In the genomic region with DNA sequence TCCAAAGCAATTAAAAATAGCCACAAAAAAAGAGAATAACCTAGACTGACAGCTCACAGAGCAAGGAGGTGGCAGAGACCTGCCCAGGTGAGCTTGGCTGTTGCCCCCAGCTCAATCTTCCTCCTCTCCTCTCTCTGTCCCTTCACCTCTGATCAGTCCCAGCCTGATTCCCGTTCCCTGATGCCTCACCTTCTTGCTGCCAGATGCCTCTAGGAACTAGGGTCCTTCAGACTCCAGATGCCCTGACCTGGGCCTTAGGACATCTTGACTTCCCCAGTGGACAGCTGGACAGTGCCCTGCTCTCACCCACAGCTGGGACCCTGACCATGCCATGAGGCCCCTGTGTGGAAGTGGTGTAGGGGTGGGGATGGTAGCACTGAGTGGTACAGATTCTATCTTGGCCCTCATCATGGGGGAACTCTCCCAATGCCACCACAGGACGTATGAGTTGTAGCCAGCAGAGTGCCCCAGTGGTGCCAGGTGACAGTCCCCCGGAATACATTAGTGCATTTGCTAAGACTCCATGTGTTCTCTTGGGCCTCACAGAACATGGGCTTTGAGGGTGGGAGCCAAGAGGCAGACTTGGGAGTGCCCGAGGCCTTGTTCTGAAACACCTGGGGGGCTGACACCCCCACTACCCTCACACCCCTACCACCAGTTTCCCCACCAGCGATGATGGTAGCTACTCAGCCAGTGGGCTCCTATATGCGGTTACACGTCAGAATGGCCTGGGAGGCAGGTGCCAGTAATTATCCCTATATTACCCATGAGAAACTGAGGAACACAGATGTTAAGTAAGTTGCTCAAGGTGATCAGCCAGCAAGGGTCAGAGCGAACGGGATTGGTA, we compare ENCODE assay signal across 11 cellular contexts. TPM values are rescaled to one million over a fixed set of nuclear protein-coding genes. Genes with fewer than 3 reads are reported as not detected.
DNase-seq lines count a peak whose midpoint lies in the region; ATAC-seq and TF ChIP-seq lines count a peak whose summit lies in the region.
"Had no signal": no experiment of that assay in that cellular context is flagged by ENCODE, and none has a peak within 500 bp of the region (broad histone marks: within the 10 kb centered on the region; RNA-seq: fewer than 3 reads in every experiment).

No MANE protein-coding gene starts in this region.

- TF ChIP-seq POLR2A in gastroesophageal sphincter (IDR thresholded peaks at IDR 0.05), result peak in 1 of 2 donors; percentile 37

- peaks cover 0 to 91% (median 48%) of the 10 kb centered on the region in 3 donors for H3K4me1 ChIP-seq in gastroesophageal sphincter
- peaks cover 7% of the 10 kb centered on the region for H3K4me1 ChIP-seq in parathyroid adenoma
- H3K4me1 ChIP-seq in aorta (ENCODE audit: control insufficient read depth in 1 of 2, insufficient read depth in 2 of 2, low read length in 2 of 2), result peaks cover 0 to 3% of the 10 kb centered on the region in 2 donors
- peaks cover 49% of the 10 kb centered on the region for H3K4me1 ChIP-seq in HAP-1

- peak overlapping the region; percentile 7 for H3K4me2 ChIP-seq in parathyroid adenoma (ENCODE audit: low read length)

- in situ Hi-C loops in HAP-1 (cut with MboI; ENCODE audit: low sequenced_read_pairs), result no loop called here

- no peak for TF ChIP-seq EP300 in gastroesophageal sphincter (IDR thresholded peaks at IDR 0.05)

- H3K27me3 ChIP-seq in gastroesophageal sphincter (no peaks in the 10 kb centered on the region), parathyroid adenoma (ENCODE audit: control insufficient read depth, insufficient read depth, low read length) (no peaks in the 10 kb centered on the region), aorta (ENCODE audit: control insufficient read depth in 1 of 2, insufficient read depth in 2 of 2, low read length in 1 of 2) (no peaks in the 10 kb centered on the region), HAP-1 (ENCODE audit: low read depth) (no peaks in the 10 kb centered on the region)

- no peak overlapping the region for H2AFZ ChIP-seq in parathyroid adenoma

- H3K4me3 ChIP-seq in gastroesophageal sphincter, result peak overlapping the region; percentile 65 to 67
- no peak overlapping the region for H3K4me3 ChIP-seq in parathyroid adenoma (ENCODE audit: low read depth, low read length)
- peak overlapping the region; percentile 81 to 94 for H3K4me3 ChIP-seq in aorta (ENCODE audit: low read length in 2 of 2)
- no peak overlapping the region for H3K4me3 ChIP-seq in HAP-1

- peaks cover 0 to 36% of the 10 kb centered on the region in 2 donors for H3K36me3 ChIP-seq in gastroesophageal sphincter
- no peaks in the 10 kb centered on the region for H3K36me3 ChIP-seq in parathyroid adenoma (ENCODE audit: control insufficient read depth, insufficient read depth, low read length)
- peaks cover 0 to 1% of the 10 kb centered on the region in 2 donors for H3K36me3 ChIP-seq in aorta (ENCODE audit: control insufficient read depth in 1 of 2, insufficient read depth in 2 of 2, low read length in 1 of 2)
- H3K36me3 ChIP-seq in HAP-1 (replicated peaks), result no peaks in the 10 kb centered on the region

- H3K27ac ChIP-seq in gastroesophageal sphincter, result peak overlapping the region; percentile 90 to 94 (median 92)
- no peak overlapping the region for H3K27ac ChIP-seq in parathyroid adenoma
- peak overlapping the region in 1 of 2 donors; percentile 93 for H3K27ac ChIP-seq in aorta (ENCODE audit: low read depth in 1 of 2, low read length in 2 of 2)

- H3K79me2 ChIP-seq in parathyroid adenoma, result peaks cover 5% of the 10 kb centered on the region

- no peak for TF ChIP-seq CTCF in gastroesophageal sphincter (IDR thresholded peaks at IDR 0.05)
- TF ChIP-seq CTCF in parathyroid adenoma (IDR thresholded peaks at IDR 0.05), result no peak

- H3K9me3 ChIP-seq in gastroesophageal sphincter, result no peaks in the 10 kb centered on the region
- no peaks in the 10 kb centered on the region for H3K9me3 ChIP-seq in parathyroid adenoma (ENCODE audit: control insufficient read depth, low read length)
- no peaks in the 10 kb centered on the region for H3K9me3 ChIP-seq in aorta (ENCODE audit: control insufficient read depth, low read length)
- H3K9me3 ChIP-seq in HAP-1, result no peaks in the 10 kb centered on the region

- H3K9ac ChIP-seq in parathyroid adenoma, result no peak overlapping the region

- 60 to 65% methylated on average over 2 of the region's 9 CpGs for WGBS in gastroesophageal sphincter (ENCODE audit: low coverage in 1 of 2), 2 donors
- 16 to 23% methylated on average over 9 of the region's 9 CpGs for WGBS in aorta, 2 donors

- peak; percentile 18 for DNase-seq in Right ventricle myocardium inferior (ENCODE audit: missing footprints)
- no peak for DNase-seq in left cardiac atrium
- peak in 1 of 2 donors; percentile 55 for DNase-seq in aorta
- DNase-seq in HAP-1 (ENCODE audit: low spot score in 2 of 2), result no peak
- no peak for DNase-seq in HUDEP-2 (lab: John Stamatoyannopoulos, UW; ENCODE audit: unreplicated experiment in 76 of 76)
- DNase-seq in NCI-H1417 treated with DMSO at 0.1 percent for 48 hours (lab: John Stamatoyannopoulos, UW), result no peak
- DNase-seq: activated naive CD4-positive, alpha-beta T cell treated with anti-CD3 and anti-CD28 coated beads for 36 hours; Kasumi-1; naive thymus-derived CD4-positive, alpha-beta T cell had no signal

- intact Hi-C loops in Right ventricle myocardium inferior (cut with DNase I) (loop anchor here (2.0 to 10.0 kb wide), 4 partner anchors 16 to 1292 kb away; no protein-coding TSS in a partner anchor), left cardiac atrium (cut with DNase I) (loop anchor here in 1 of 2 donors (10.0 kb wide), 1 partner anchor 102 kb away; no protein-coding TSS in a partner anchor), aorta (cut with DNase I) (loop anchor here in 1 of 2 donors (10.0 kb wide), 1 partner anchor 102 kb away; no protein-coding TSS in a partner anchor)

- ATAC-seq in Right ventricle myocardium inferior, result no peak
- ATAC-seq in left cardiac atrium, result no peak
- ATAC-seq in gastroesophageal sphincter, result no peak
- no peak for ATAC-seq in aorta (ENCODE audit: low FRiP score)
- ATAC-seq: naive thymus-derived CD4-positive, alpha-beta T cell had no signal

RNA-seq across cellular contexts. Expression of a gene that starts 2.0 kb away (rescaled TPM):
- total RNA-seq in Right ventricle myocardium inferior (33.0 TPM), left cardiac atrium (10 to 100 TPM; 36.7 to 49.2 TPM), gastroesophageal sphincter (100 to 1,000 TPM in 2 of 4 donors, 10 to 100 TPM in 2; 48.3 to 428 (median 103) TPM), aorta (100 to 1,000 TPM in 1 of 2 donors, 10 to 100 TPM in 1; 84.2 to 254 TPM)
- 100 to 1,000 TPM in 1 of 2 donors, 10 to 100 TPM in 1; 55.2 to 492 TPM for polyA plus RNA-seq in aorta

RNA-seq across cellular contexts. Expression of a gene that starts 17.0 kb away (rescaled TPM):
- total RNA-seq in Right ventricle myocardium inferior, result 91.5 TPM
- total RNA-seq in left cardiac atrium, result 10 to 100 TPM; 48.9 to 71.5 TPM
- 10 to 100 TPM; 23.5 to 57.7 (median 31.6) TPM for total RNA-seq in gastroesophageal sphincter
- total RNA-seq in aorta, result 10 to 100 TPM; 26.7 to 82.1 TPM
- polyA plus RNA-seq in aorta, result 10 to 100 TPM; 13.5 to 32.0 TPM

RNA-seq across cellular contexts. Expression of a gene that starts 24.1 kb away (rescaled TPM):
- total RNA-seq in Right ventricle myocardium inferior (13.7 TPM), left cardiac atrium (10 to 100 TPM; 18.9 to 21.1 TPM), gastroesophageal sphincter (10 to 100 TPM; 19.2 to 35.6 (median 27.1) TPM), aorta (10 to 100 TPM; 19.6 to 20.9 TPM)
- 10 to 100 TPM; 12.4 to 20.3 TPM for polyA plus RNA-seq in aorta

Comparison
In these comparisons a context has a peak if more than half of its experiments do, and no peak if none do; other contexts are left out.
1. H3K4me3 ChIP-seq: peak in gastroesophageal sphincter (2 of 2) and aorta (2 of 2); none in parathyroid adenoma (single experiment) and HAP-1 (single experiment).